ENCODE assay signal across 8 cellular contexts in genomic region chr12:50224026-50224692, GRCh38. TPM values are rescaled to one million over a fixed set of nuclear protein-coding genes. Genes with fewer than 3 reads are reported as not detected.
DNase-seq lines count a peak whose midpoint lies in the region; ATAC-seq, FAIRE-seq and TF ChIP-seq lines count a peak whose summit lies in the region.

No MANE protein-coding gene starts in this region.

- 40 to 43% methylated on average over 2 of the region's 2 CpGs for WGBS in GM23248 (ENCODE audit: low coverage in 1 of 2, low lambda C conversion rate in 2 of 2, missing lambda C conversion rate in 2 of 2), 2 experiments

- H2AFZ ChIP-seq in GM23248 = no peak overlapping the region

- H3K4me2 ChIP-seq in GM23248 (ENCODE audit: unreplicated experiment) = peak overlapping the region; percentile 53

- no peak overlapping the region for H3K27ac Mint-ChIP-seq in memory B cell

- H3K27me3 Mint-ChIP-seq in memory B cell = no peaks in the 10 kb centered on the region

- H3K27me3 ChIP-seq in BE2C (no peaks in the 10 kb centered on the region), GM23248 (replicated peaks; ENCODE audit: insufficient read depth) (no peaks in the 10 kb centered on the region)

- H3K9ac ChIP-seq in GM23248 = peak overlapping the region; percentile 36; the same call in 1 of the 2 replicates

- H3K4me1 Mint-ChIP-seq in memory B cell = peaks cover 10% of the 10 kb centered on the region

- H3K9me3 Mint-ChIP-seq in memory B cell = no peaks in the 10 kb centered on the region

- no peaks in the 10 kb centered on the region for H4K20me1 ChIP-seq in GM23248 (ENCODE audit: insufficient read depth)

- H3K4me3 ChIP-seq in BE2C (ENCODE audit: low read depth, low read length) (no peak overlapping the region), GM23248 (peak overlapping the region; percentile 17; the same call in 1 of the 2 replicates)

- in situ Hi-C loops in GM23248 (cut with MboI) = no loop called here

- peaks cover 57% of the 10 kb centered on the region for H3K79me2 ChIP-seq in GM23248 (ENCODE audit: insufficient read depth)

- no peak for TF ChIP-seq POLR2A in GM12891 (IDR thresholded peaks at IDR 0.05; ENCODE audit: low read depth, low read length)

- peak overlapping the region; percentile 41 for H3K4me3 Mint-ChIP-seq in memory B cell

- DNase-seq in BE2C (peak; percentile 31), GM23248 (peak; percentile 68), NCI-H524 (lab: John Stamatoyannopoulos, UW) (peak; percentile 51 to 55), memory B cell (ENCODE audit: low spot score in 2 of 2) (no peak), GM12891 (ENCODE audit: insufficient read length, low spot score) (no peak), left lobe of liver (ENCODE audit: low spot score) (no peak), ureter (ENCODE audit: low spot score) (no peak)
- DNase-seq in activated naive CD4-positive, alpha-beta T cell treated with Interleukin-2 at 50 U/mL for 16 hours = peak; percentile 45

- no peak for FAIRE-seq in GM12891 (lab: Jason Lieb, UNC)

- peaks cover 49% of the 10 kb centered on the region for H3F3A ChIP-seq in GM23248 (ENCODE audit: insufficient read depth)

- H3K36me3 ChIP-seq in BE2C = peaks cover 5% of the 10 kb centered on the region; the same call in 1 of the 2 replicates
- peaks cover 5% of the 10 kb centered on the region; the same call in 1 of the 2 replicates for H3K36me3 ChIP-seq in GM23248 (ENCODE audit: low read depth)

- H3K27ac ChIP-seq in GM23248 = peak overlapping the region; percentile 62

- H3K36me3 Mint-ChIP-seq in memory B cell = no peaks in the 10 kb centered on the region

- no peaks in the 10 kb centered on the region for H3K9me2 ChIP-seq in GM23248 (ENCODE audit: insufficient read depth)

- ATAC-seq in memory B cell (ENCODE audit: low read depth) (peak; percentile 47), left lobe of liver (no peak)

- no peaks in the 10 kb centered on the region for H3K9me3 ChIP-seq in BE2C
- no peaks in the 10 kb centered on the region for H3K9me3 ChIP-seq in GM23248 (ENCODE audit: low read depth)

- peaks cover 8% of the 10 kb centered on the region for H3K4me1 ChIP-seq in BE2C
- H3K4me1 ChIP-seq in GM23248 (ENCODE audit: insufficient read depth) = peaks cover 22% of the 10 kb centered on the region

- TF ChIP-seq CTCF in BE2C (IDR thresholded peaks at IDR 0.05; ENCODE audit: low read depth, low read length) = no peak

TF ChIP-seq in GM12891, 5 proteins besides CTCF, POLR2A, EP300 and RAD21:
- TF ChIP-seq TAF1 (IDR thresholded peaks at IDR 0.05; ENCODE audit: low read depth, low read length) (no peak), SPI1 (IDR thresholded peaks at IDR 0.05; ENCODE audit: low read depth, low read length) (no peak), POLR2AphosphoS5 (IDR thresholded peaks at IDR 0.05; ENCODE audit: low read depth, low read length) (no peak), PAX5 (IDR thresholded peaks at IDR 0.05; ENCODE audit: insufficient read depth, low read length, severe bottlenecking) (no peak), POU2F2 (IDR thresholded peaks at IDR 0.05; ENCODE audit: low read depth, low read length) (no peak)

RNA-seq across cellular contexts. Expression of gene CERS5, which starts 57.0 kb away (rescaled TPM):
- polyA plus RNA-seq in BE2C (2012; ENCODE audit: insufficient read depth, insufficient read length, low read depth) = 23.7 TPM
- total RNA-seq in GM23248 (2014; rRNA removed; shearing (Covaris generic)) = 52.4 and 60.7 TPM in 2 replicates
- polyA plus RNA-seq in GM23248 (2016; fragmentation: Nextera tagmentation; extraction: Ambion mirVana) = 88.7 and 99.2 TPM in 2 replicates
- polyA plus RNA-seq in GM12891 (2012; ENCODE audit: low read depth, missing spikeins) = 24.4 TPM
- total RNA-seq in left lobe of liver = 6.5 TPM
- 55.6 TPM for total RNA-seq in ureter

RNA-seq across cellular contexts. Expression of gene LIMA1, which starts 59.2 kb away (rescaled TPM):
- polyA plus RNA-seq in BE2C (2012; ENCODE audit: insufficient read depth, insufficient read length, low read depth) = 29.2 TPM
- total RNA-seq in GM23248 (2014; rRNA removed; shearing (Covaris generic)) = 256 and 284 TPM in 2 replicates
- polyA plus RNA-seq in GM23248 (2016; fragmentation: Nextera tagmentation; extraction: Ambion mirVana) = 166 and 180 TPM in 2 replicates
- polyA plus RNA-seq in GM12891 (2012; ENCODE audit: low read depth, missing spikeins) = 36.0 TPM
- total RNA-seq in left lobe of liver (8.7 TPM), ureter (177 TPM)

Comparison
In these comparisons a context has a peak if more than half of its experiments do, and no peak if none do; other contexts are left out.
1. DNase-seq: peak in BE2C (single experiment), GM23248 (single experiment), NCI-H524 (2 of 2) and activated naive CD4-positive, alpha-beta T cell treated with Interleukin-2 at 50 U/mL for 16 hours (single experiment); none in memory B cell (0 of 2), GM12891 (single experiment), left lobe of liver (single experiment) and ureter (single experiment).
2. RNA of gene LIMA1, which starts 59.2 kb away (total RNA-seq): 256 to 284 TPM in GM23248 and 177 TPM in ureter (single experiment); 8.7 TPM in left lobe of liver (single experiment); every median in the first group is over 10 times any median in the second.